Comparison of ENCODE assay signal across 18 cellular contexts in the genomic region with DNA sequence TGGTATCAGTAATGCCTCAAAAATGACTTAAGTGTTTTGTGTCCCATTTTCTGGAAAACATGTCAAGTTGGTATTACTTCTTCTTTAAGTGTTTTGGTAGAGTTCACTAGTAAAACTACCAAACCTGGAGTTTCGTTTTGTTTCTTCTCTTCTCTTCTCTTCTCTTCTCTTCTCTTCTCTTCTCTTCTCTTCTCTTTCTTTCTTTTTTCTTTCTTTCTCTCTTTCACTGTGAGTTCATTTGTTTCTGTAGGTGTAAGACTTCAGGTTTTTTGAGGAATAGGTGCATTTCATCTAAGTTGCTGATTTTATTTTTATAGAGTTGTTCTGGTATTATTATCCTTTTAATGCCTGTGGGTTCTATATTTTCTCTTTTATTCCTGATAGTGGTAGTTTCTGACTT.
"Had no signal": no experiment of that assay in that cellular context is flagged by ENCODE, and none has a peak within 500 bp of the region (broad histone marks: within the 10 kb centered on the region; RNA-seq: fewer than 3 reads in every experiment).

No MANE protein-coding gene starts in this region.

- ATAC-seq: left ventricle myocardium superior had no signal

- H3K4me2 ChIP-seq: hepatocyte had no signal

- H3K36me3 ChIP-seq: breast epithelium, colonic mucosa, esophagus muscularis mucosa, sigmoid colon, suprapubic skin had no signal

- H3K9me3 ChIP-seq: colonic mucosa, esophagus muscularis mucosa, sigmoid colon, stomach, suprapubic skin, tibial nerve had no signal

- H2AFZ ChIP-seq: hepatocyte had no signal

- H3K4me1 ChIP-seq: breast epithelium, colonic mucosa had no signal

- H3K4me3 ChIP-seq: breast epithelium, colonic mucosa, esophagus muscularis mucosa, hepatocyte, sigmoid colon, spleen, stomach, suprapubic skin, tibial nerve had no signal

- H3K27ac ChIP-seq: breast epithelium, colonic mucosa, esophagus muscularis mucosa, hepatocyte, sigmoid colon, spleen, stomach, suprapubic skin, tibial nerve had no signal

- H3K9me3 Mint-ChIP-seq: WTC11 had no signal

- H3K36me3 Mint-ChIP-seq: WTC11 had no signal

- H3K4me3 Mint-ChIP-seq: WTC11 had no signal

- H3K27me3 ChIP-seq: breast epithelium, colonic mucosa, esophagus muscularis mucosa, hepatocyte, sigmoid colon, spleen, stomach, suprapubic skin, tibial nerve had no signal

- DNase-seq: activated CD4-positive, alpha-beta T cell treated with anti-CD3 and anti-CD28 coated beads, Interleukin-2, amount 50 U/mL, for 48 hours; activated gamma-delta T cell; colonic mucosa; glutamatergic neuron; left ventricle myocardium superior; nucleus accumbens; posterior cingulate gyrus; sigmoid colon; spleen; stimulated activated CD4-positive, alpha-beta T cell treated with anti-CD3 and anti-CD28 coated beads, Interleukin-4, amount 100 ng/mL, for 24 hours; stomach; T1000 had no signal
